1 cellular context compared by ENCODE assay signal in genomic region chr17:28318759-28319660, GRCh38.
TF ChIP-seq lines count a peak whose summit lies in the region.

Gene TMEM97, plus strand, starts transcription at chr17:28319200. Its CDS starts 40 bp downstream, at chr17:28319240.

TF ChIP-seq in HepG2, 621 proteins besides CTCF, POLR2A, EP300 and RAD21 (continued from another document and continues in another):
- TF ChIP-seq ZNF646 (CRISPR knock-in tag; IDR thresholded peaks at IDR 0.05) (no peak), ZFYVE20 (CRISPR knock-in tag; IDR thresholded peaks at IDR 0.05; ENCODE audit: borderline replicate concordance, low read depth) (no peak), MTA3 (CRISPR knock-in tag; IDR thresholded peaks at IDR 0.05) (no peak), SNAPC5 (CRISPR knock-in tag; IDR thresholded peaks at IDR 0.05; ENCODE audit: borderline replicate concordance) (peak; percentile 36; the same call in 1 of the 2 replicates), ISL2 (CRISPR knock-in tag; IDR thresholded peaks at IDR 0.05) (peak; percentile 48; the same call in 1 of the 2 replicates), EEA1 (CRISPR knock-in tag; IDR thresholded peaks at IDR 0.05; ENCODE audit: borderline replicate concordance) (0 out of 2 replicates have a peak, but pooled peaks have one; percentile 29), FOXO4 (CRISPR knock-in tag; conservative IDR thresholded peaks at IDR 0.05) (peak; percentile 63; the same call in 1 of the 2 replicates), ZSCAN5A (CRISPR knock-in tag; IDR thresholded peaks at IDR 0.05; ENCODE audit: borderline replicate concordance) (peak; percentile 63; the same call in 1 of the 2 replicates), SRSF1 (optimal IDR thresholded peaks at IDR 0.05; ENCODE audit: low read depth, low read length) (peak; percentile 57), ZNF431 (CRISPR knock-in tag; IDR thresholded peaks at IDR 0.05; ENCODE audit: borderline replicate concordance, low read depth) (no peak), HNF1B (CRISPR knock-in tag; IDR thresholded peaks at IDR 0.05) (0 out of 2 replicates have a peak, but pooled peaks have one; percentile 1), ZEB1 (IDR thresholded peaks at IDR 0.05; ENCODE audit: insufficient replicate concordance, low read depth) (no peak), HNRNPLL (IDR thresholded peaks at IDR 0.05; ENCODE audit: low read depth, low read length, poor library complexity, severe bottlenecking) (peak; percentile 80), ZBTB42 (CRISPR knock-in tag; IDR thresholded peaks at IDR 0.05) (peak; percentile 58; the same call in 1 of the 2 replicates), ZNF432 (CRISPR knock-in tag; IDR thresholded peaks at IDR 0.05; ENCODE audit: borderline replicate concordance) (no peak), ZSCAN25 (CRISPR knock-in tag; IDR thresholded peaks at IDR 0.05) (no peak), ELF1 (CRISPR knock-in tag; IDR thresholded peaks at IDR 0.05) (no peak), ZSCAN30 (CRISPR knock-in tag; IDR thresholded peaks at IDR 0.05) (0 out of 2 replicates have a peak, but pooled peaks have one; percentile 28), RFXANK (CRISPR knock-in tag; IDR thresholded peaks at IDR 0.05) (0 out of 2 replicates have a peak, but pooled peaks have one; percentile 22), NR1H2 (CRISPR knock-in tag; IDR thresholded peaks at IDR 0.05; ENCODE audit: borderline replicate concordance, low read depth) (no peak), JUNB (CRISPR knock-in tag; IDR thresholded peaks at IDR 0.05; ENCODE audit: borderline replicate concordance) (no peak), ZNF616 (CRISPR knock-in tag; IDR thresholded peaks at IDR 0.05; ENCODE audit: low read depth) (no peak; the same call in 1 of the 2 replicates)
- TF ChIP-seq, protein P1, sequence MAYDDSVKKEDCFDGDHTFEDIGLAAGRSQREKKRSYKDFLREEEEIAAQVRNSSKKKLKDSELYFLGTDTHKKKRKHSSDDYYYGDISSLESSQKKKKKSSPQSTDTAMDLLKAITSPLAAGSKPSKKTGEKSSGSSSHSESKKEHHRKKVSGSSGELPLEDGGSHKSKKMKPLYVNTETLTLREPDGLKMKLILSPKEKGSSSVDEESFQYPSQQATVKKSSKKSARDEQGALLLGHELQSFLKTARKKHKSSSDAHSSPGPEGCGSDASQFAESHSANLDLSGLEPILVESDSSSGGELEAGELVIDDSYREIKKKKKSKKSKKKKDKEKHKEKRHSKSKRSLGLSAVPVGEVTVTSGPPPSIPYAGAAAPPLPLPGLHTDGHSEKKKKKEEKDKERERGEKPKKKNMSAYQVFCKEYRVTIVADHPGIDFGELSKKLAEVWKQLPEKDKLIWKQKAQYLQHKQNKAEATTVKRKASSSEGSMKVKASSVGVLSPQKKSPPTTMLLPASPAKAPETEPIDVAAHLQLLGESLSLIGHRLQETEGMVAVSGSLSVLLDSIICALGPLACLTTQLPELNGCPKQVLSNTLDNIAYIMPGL (CRISPR knock-in tag; IDR thresholded peaks at IDR 0.05; ENCODE audit: borderline replicate concordance in 1 of 2, low read depth in 1 of 2), result peak in 1 of 2 experiments; percentile 73; a peak in 1 of 4 replicates
- TF ChIP-seq, protein P2, sequence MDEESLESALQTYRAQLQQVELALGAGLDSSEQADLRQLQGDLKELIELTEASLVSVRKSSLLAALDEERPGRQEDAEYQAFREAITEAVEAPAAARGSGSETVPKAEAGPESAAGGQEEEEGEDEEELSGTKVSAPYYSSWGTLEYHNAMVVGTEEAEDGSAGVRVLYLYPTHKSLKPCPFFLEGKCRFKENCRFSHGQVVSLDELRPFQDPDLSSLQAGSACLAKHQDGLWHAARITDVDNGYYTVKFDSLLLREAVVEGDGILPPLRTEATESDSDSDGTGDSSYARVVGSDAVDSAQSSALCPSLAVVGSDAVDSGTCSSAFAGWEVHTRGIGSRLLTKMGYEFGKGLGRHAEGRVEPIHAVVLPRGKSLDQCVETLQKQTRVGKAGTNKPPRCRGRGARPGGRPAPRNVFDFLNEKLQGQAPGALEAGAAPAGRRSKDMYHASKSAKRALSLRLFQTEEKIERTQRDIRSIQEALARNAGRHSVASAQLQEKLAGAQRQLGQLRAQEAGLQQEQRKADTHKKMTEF (CRISPR knock-in tag; IDR thresholded peaks at IDR 0.05), result peak; percentile 69
- TF ChIP-seq, protein P3, sequence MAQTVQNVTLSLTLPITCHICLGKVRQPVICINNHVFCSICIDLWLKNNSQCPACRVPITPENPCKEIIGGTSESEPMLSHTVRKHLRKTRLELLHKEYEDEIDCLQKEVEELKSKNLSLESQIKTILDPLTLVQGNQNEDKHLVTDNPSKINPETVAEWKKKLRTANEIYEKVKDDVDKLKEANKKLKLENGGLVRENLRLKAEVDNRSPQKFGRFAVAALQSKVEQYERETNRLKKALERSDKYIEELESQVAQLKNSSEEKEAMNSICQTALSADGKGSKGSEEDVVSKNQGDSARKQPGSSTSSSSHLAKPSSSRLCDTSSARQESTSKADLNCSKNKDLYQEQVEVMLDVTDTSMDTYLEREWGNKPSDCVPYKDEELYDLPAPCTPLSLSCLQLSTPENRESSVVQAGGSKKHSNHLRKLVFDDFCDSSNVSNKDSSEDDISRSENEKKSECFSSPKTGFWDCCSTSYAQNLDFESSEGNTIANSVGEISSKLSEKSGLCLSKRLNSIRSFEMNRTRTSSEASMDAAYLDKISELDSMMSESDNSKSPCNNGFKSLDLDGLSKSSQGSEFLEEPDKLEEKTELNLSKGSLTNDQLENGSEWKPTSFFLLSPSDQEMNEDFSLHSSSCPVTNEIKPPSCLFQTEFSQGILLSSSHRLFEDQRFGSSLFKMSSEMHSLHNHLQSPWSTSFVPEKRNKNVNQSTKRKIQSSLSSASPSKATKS (CRISPR knock-in tag; IDR thresholded peaks at IDR 0.05), result no peak
- TF ChIP-seq, protein P4, sequence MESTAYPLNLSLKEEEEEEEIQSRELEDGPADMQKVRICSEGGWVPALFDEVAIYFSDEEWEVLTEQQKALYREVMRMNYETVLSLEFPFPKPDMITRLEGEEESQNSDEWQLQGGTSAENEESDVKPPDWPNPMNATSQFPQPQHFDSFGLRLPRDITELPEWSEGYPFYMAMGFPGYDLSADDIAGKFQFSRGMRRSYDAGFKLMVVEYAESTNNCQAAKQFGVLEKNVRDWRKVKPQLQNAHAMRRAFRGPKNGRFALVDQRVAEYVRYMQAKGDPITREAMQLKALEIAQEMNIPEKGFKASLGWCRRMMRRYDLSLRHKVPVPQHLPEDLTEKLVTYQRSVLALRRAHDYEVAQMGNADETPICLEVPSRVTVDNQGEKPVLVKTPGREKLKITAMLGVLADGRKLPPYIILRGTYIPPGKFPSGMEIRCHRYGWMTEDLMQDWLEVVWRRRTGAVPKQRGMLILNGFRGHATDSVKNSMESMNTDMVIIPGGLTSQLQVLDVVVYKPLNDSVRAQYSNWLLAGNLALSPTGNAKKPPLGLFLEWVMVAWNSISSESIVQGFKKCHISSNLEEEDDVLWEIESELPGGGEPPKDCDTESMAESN (CRISPR knock-in tag; conservative IDR thresholded peaks at IDR 0.05), result no peak; the same call in 1 of the 2 replicates
- TF ChIP-seq, protein P5, sequence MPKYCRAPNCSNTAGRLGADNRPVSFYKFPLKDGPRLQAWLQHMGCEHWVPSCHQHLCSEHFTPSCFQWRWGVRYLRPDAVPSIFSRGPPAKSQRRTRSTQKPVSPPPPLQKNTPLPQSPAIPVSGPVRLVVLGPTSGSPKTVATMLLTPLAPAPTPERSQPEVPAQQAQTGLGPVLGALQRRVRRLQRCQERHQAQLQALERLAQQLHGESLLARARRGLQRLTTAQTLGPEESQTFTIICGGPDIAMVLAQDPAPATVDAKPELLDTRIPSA (CRISPR knock-in tag; IDR thresholded peaks at IDR 0.05; ENCODE audit: borderline replicate concordance), result no peak
- TF ChIP-seq, protein P6, sequence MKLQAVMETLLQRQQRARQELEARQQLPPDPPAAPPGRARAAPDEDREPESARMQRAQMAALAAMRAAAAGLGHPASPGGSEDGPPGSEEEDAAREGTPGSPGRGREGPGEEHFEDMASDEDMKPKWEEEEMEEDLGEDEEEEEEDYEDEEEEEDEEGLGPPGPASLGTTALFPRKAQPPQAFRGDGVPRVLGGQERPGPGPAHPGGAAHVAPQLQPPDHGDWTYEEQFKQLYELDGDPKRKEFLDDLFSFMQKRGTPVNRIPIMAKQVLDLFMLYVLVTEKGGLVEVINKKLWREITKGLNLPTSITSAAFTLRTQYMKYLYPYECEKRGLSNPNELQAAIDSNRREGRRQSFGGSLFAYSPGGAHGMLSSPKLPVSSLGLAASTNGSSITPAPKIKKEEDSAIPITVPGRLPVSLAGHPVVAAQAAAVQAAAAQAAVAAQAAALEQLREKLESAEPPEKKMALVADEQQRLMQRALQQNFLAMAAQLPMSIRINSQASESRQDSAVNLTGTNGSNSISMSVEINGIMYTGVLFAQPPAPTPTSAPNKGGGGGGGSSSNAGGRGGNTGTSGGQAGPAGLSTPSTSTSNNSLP (IDR thresholded peaks at IDR 0.05; ENCODE audit: low read depth, low read length), result no peak
